In the genomic region with DNA sequence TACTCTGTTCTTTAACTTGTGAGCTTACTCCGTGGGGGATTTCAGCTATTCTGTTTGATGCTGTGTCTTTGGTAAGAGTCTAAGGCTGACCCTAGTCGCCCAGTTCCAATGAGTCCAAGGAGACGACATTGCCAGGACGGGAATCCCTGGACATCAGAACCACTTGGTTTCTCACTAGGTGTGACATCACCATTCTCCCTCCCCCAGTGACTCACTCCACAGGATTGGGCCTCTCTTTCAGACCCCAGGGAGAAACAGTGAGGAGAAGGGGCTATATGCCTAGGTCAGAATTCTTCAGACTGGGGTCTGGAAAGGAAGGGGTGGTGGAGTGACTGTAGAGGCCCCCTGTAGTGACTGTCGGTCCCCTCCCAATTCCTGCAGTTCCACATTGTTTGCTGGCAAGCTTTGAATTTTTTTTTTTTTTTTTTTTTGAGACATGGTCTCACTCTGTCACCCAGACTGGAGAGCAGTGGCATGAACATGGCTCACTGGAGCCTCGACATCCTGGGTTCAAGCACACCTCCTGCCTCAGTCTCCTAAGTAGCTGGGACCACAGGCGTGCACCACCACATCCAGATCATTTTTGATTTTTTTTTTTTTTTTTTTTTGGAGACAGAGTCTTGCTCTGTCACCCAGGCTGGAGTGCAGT, we compare ENCODE assay signal across 1 cellular context.
TF ChIP-seq lines count a peak whose summit lies in the region.

No MANE protein-coding gene starts in this region.

TF ChIP-seq in HEK293, 187 proteins besides CTCF, POLR2A, EP300 and RAD21 (continued from another document):
- TF ChIP-seq, protein P1, sequence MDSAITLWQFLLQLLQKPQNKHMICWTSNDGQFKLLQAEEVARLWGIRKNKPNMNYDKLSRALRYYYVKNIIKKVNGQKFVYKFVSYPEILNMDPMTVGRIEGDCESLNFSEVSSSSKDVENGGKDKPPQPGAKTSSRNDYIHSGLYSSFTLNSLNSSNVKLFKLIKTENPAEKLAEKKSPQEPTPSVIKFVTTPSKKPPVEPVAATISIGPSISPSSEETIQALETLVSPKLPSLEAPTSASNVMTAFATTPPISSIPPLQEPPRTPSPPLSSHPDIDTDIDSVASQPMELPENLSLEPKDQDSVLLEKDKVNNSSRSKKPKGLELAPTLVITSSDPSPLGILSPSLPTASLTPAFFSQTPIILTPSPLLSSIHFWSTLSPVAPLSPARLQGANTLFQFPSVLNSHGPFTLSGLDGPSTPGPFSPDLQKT (IDR thresholded peaks at IDR 0.05; ENCODE audit: borderline replicate concordance, low read depth, low read length): no peak
- TF ChIP-seq, protein P2, sequence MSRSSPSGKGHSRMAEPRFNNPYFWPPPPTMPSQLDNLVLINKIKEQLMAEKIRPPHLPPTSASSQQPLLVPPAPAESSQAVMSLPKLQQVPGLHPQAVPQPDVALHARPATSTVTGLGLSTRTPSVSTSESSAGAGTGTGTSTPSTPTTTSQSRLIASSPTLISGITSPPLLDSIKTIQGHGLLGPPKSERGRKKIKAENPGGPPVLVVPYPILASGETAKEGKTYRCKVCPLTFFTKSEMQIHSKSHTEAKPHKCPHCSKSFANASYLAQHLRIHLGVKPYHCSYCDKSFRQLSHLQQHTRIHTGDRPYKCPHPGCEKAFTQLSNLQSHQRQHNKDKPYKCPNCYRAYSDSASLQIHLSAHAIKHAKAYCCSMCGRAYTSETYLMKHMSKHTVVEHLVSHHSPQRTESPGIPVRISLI (tag by site-specific recombination; IDR thresholded peaks at IDR 0.05): peak; percentile 93
- no peak for TF ChIP-seq ZNF596 (tag by site-specific recombination; IDR thresholded peaks at IDR 0.05)
TF ChIP-seq in HEK293: peak in this region for 5.
